ENCODE assay signal across 17 cellular contexts in genomic region chr22:19079691-19080090, GRCh38. TPM values are rescaled to one million over a fixed set of nuclear protein-coding genes. Genes with fewer than 3 reads are reported as not detected.
DNase-seq lines count a peak whose midpoint lies in the region; ATAC-seq and TF ChIP-seq lines count a peak whose summit lies in the region.
"Had no signal": no experiment of that assay in that cellular context is flagged by ENCODE, and none has a peak within 500 bp of the region (broad histone marks: within the 10 kb centered on the region; RNA-seq: fewer than 3 reads in every experiment).

No MANE protein-coding gene starts in this region.

- H3K4me3 Mint-ChIP-seq in CD8-positive, alpha-beta T cell = no peak overlapping the region
- H3K4me3 Mint-ChIP-seq in activated T-helper 2 cell treated with anti-CD3 and anti-CD28 coated beads, Interferon-gamma antibody, Interleukin-2, Interleukin-4, amounts not matched to agents 10 μg/mL and 5 μg/mL and 100 μg/mL, durations not matched to agents 14 hours and 24 hours and 36 hours (ENCODE audit: low read depth) = no peak overlapping the region
- H3K4me3 Mint-ChIP-seq: B cell; CD8-positive, alpha-beta memory T cell; H9 had no signal

- no peak overlapping the region for H3K27ac ChIP-seq in CD8-positive, alpha-beta T cell (ENCODE audit: low read depth, low read length)
- no peak overlapping the region for H3K27ac ChIP-seq in spleen
- H3K27ac ChIP-seq in RWPE1 = no peak overlapping the region
- H3K27ac ChIP-seq: C4-2B had no signal

- CTCF ChIA-PET in CD8-positive, alpha-beta T cell (lab: Charles Lee) = no interaction called here
- CTCF ChIA-PET in RWPE1 (lab: Yijun Ruan, JAX) = no interaction called here

- intact Hi-C loops in CD8-positive, alpha-beta T cell (cut with DNase I, micrococcal nuclease) = no loop called here
- intact Hi-C loops in spleen (cut with DNase I; ENCODE audit: low total_unique reads) = no loop called here
- intact Hi-C loops in activated T-helper 2 cell treated with anti-CD3 and anti-CD28 coated beads, Interferon-gamma antibody, Interleukin-2, Interleukin-4, amounts not matched to agents 10 μg/mL and 5 μg/mL and 100 μg/mL, durations not matched to agents 14 hours and 24 hours and 36 hours (cut with micrococcal nuclease) = no loop called here

- H3K36me3 ChIP-seq in CD8-positive, alpha-beta T cell (ENCODE audit: insufficient read depth, low read length) = peaks cover 16% of the 10 kb centered on the region
- H3K36me3 ChIP-seq in spleen = peaks cover 0 to 48% (median 7%) of the 10 kb centered on the region in 6 donors

- H3K4me3 ChIP-seq in CD8-positive, alpha-beta T cell (ENCODE audit: low read depth, low read length) = no peak overlapping the region
- H3K4me3 ChIP-seq in spleen = no peak overlapping the region

- DNase-seq in activated CD8-positive, alpha-beta memory T cell treated with anti-CD3 and anti-CD28 coated beads, Interleukin-2, amount 50 U/mL, for 48 hours = peak; percentile 13
- no peak for DNase-seq in activated CD8-positive, alpha-beta memory T cell treated with anti-CD3 and anti-CD28 coated beads for 24 hours
- peak in 1 of 7 experiments; percentile 27 for DNase-seq in CD8-positive, alpha-beta T cell
- DNase-seq in left lobe of liver (ENCODE audit: low spot score) = peak; percentile 37
- DNase-seq in spleen = peak; percentile 35
- DNase-seq in RWPE1 (ENCODE audit: low spot score) = no peak
- DNase-seq in activated T-helper 2 cell treated with anti-CD3 and anti-CD28 coated beads, Interferon-gamma antibody, Interleukin-2, Interleukin-4, amounts not matched to agents 10 μg/mL and 5 μg/mL and 100 μg/mL, durations not matched to agents 14 hours and 24 hours and 36 hours (ENCODE audit: low spot score) = no peak
- DNase-seq: Caco-2; CD8-positive, alpha-beta memory T cell; DND-41; GDM1; GOT3; H9 had no signal

- peaks cover 45% of the 10 kb centered on the region for H3K36me3 Mint-ChIP-seq in CD8-positive, alpha-beta T cell
- H3K36me3 Mint-ChIP-seq in activated T-helper 2 cell treated with anti-CD3 and anti-CD28 coated beads, Interferon-gamma antibody, Interleukin-2, Interleukin-4, amounts not matched to agents 10 μg/mL and 5 μg/mL and 100 μg/mL, durations not matched to agents 14 hours and 24 hours and 36 hours (ENCODE audit: low read depth) = peaks cover 8% of the 10 kb centered on the region

- H3K4me1 Mint-ChIP-seq in CD8-positive, alpha-beta T cell (ENCODE audit: low read depth) = peaks cover 11% of the 10 kb centered on the region
- H3K4me1 Mint-ChIP-seq in activated T-helper 2 cell treated with anti-CD3 and anti-CD28 coated beads, Interferon-gamma antibody, Interleukin-2, Interleukin-4, amounts not matched to agents 10 μg/mL and 5 μg/mL and 100 μg/mL, durations not matched to agents 14 hours and 24 hours and 36 hours (ENCODE audit: low read depth) = no peaks in the 10 kb centered on the region
- H3K4me1 Mint-ChIP-seq: H9 had no signal

- TF ChIP-seq CTCF in CD8-positive, alpha-beta T cell (IDR thresholded peaks at IDR 0.05) = no peak
- TF ChIP-seq CTCF in spleen (IDR thresholded peaks at IDR 0.05 in 8 of 11, conservative IDR thresholded peaks at IDR 0.05 in 3 of 11) = no peak
- no peak for TF ChIP-seq CTCF in RWPE1 (conservative IDR thresholded peaks at IDR 0.05; ENCODE audit: low read depth)

- H3K27me3 Mint-ChIP-seq in CD8-positive, alpha-beta T cell (ENCODE audit: low read depth) = no peaks in the 10 kb centered on the region
- no peaks in the 10 kb centered on the region for H3K27me3 Mint-ChIP-seq in activated T-helper 2 cell treated with anti-CD3 and anti-CD28 coated beads, Interferon-gamma antibody, Interleukin-2, Interleukin-4, amounts not matched to agents 10 μg/mL and 5 μg/mL and 100 μg/mL, durations not matched to agents 14 hours and 24 hours and 36 hours (ENCODE audit: low read depth)
- H3K27me3 Mint-ChIP-seq: B cell; CD8-positive, alpha-beta memory T cell had no signal

- peak overlapping the region; percentile 41 for H3K27ac Mint-ChIP-seq in CD8-positive, alpha-beta T cell
- no peak overlapping the region for H3K27ac Mint-ChIP-seq in activated T-helper 2 cell treated with anti-CD3 and anti-CD28 coated beads, Interferon-gamma antibody, Interleukin-2, Interleukin-4, amounts not matched to agents 10 μg/mL and 5 μg/mL and 100 μg/mL, durations not matched to agents 14 hours and 24 hours and 36 hours
- H3K27ac Mint-ChIP-seq: B cell had no signal

- no peaks in the 10 kb centered on the region for H3K9me3 Mint-ChIP-seq in CD8-positive, alpha-beta T cell
- no peaks in the 10 kb centered on the region for H3K9me3 Mint-ChIP-seq in activated T-helper 2 cell treated with anti-CD3 and anti-CD28 coated beads, Interferon-gamma antibody, Interleukin-2, Interleukin-4, amounts not matched to agents 10 μg/mL and 5 μg/mL and 100 μg/mL, durations not matched to agents 14 hours and 24 hours and 36 hours
- H3K9me3 Mint-ChIP-seq: CD8-positive, alpha-beta memory T cell had no signal

- no peak for TF ChIP-seq POLR2A in spleen (IDR thresholded peaks at IDR 0.05)

- 94 to 99% (median 96%) methylated on average over 4 of the region's 4 CpGs for WGBS in spleen, 5 donors

- POLR2A ChIA-PET in CD8-positive, alpha-beta T cell (lab: Charles Lee) = no interaction called here
- POLR2A ChIA-PET in RWPE1 (lab: Yijun Ruan, JAX; ENCODE audit: low non-redundant PET) = no interaction called here

- no peaks in the 10 kb centered on the region for H3K4me1 ChIP-seq in CD8-positive, alpha-beta T cell (ENCODE audit: insufficient read depth, low read length)
- H3K4me1 ChIP-seq in spleen = peaks cover 0 to 6% (median 0%) of the 10 kb centered on the region in 6 donors
- H3K4me1 ChIP-seq: Caco-2 had no signal

- no peaks in the 10 kb centered on the region for H3K27me3 ChIP-seq in CD8-positive, alpha-beta T cell (ENCODE audit: insufficient read depth, low read length)
- H3K27me3 ChIP-seq in spleen (replicated peaks in 1 of 7) = no peaks in the 10 kb centered on the region

- no peaks in the 10 kb centered on the region for H3K9me3 ChIP-seq in CD8-positive, alpha-beta T cell (ENCODE audit: low read length)
- H3K9me3 ChIP-seq in spleen = no peaks in the 10 kb centered on the region
- H3K9me3 ChIP-seq: Caco-2 had no signal

- no peak for ATAC-seq in CD8-positive, alpha-beta T cell
- no peak for ATAC-seq in left lobe of liver

RNA-seq across cellular contexts. Expression of gene DGCR2, which starts 42.5 kb away (rescaled TPM):
- 10 to 100 TPM; 29.6 to 32.4 TPM for total RNA-seq in CD8-positive, alpha-beta T cell
- total RNA-seq in left lobe of liver = 30.5 TPM
- 10 to 100 TPM; 40.4 to 60.7 (median 51.3) TPM for total RNA-seq in spleen
- polyA plus RNA-seq in spleen = 10 to 100 TPM in 2 of 3 donors, 1 to 10 TPM in 1; 9.5 to 26.0 (median 11.8) TPM
- 20.8 and 22.5 TPM in 2 replicates for total RNA-seq in activated T-helper 2 cell treated with anti-CD3 and anti-CD28 coated beads, Interferon-gamma antibody, Interleukin-2, Interleukin-4, amounts not matched to agents 10 μg/mL and 5 μg/mL and 100 μg/mL, durations not matched to agents 14 hours and 24 hours and 36 hours

RNA-seq across cellular contexts. Expression of gene TSSK2, which starts 51.4 kb away (rescaled TPM):
- under 1 TPM; 0.25 to 0.27 TPM for total RNA-seq in CD8-positive, alpha-beta T cell
- total RNA-seq in left lobe of liver = not detected
- total RNA-seq in spleen = not detected
- under 1 TPM in 2 of 3 donors, not detected in 1; 0.03 to 0.06 TPM for polyA plus RNA-seq in spleen
- total RNA-seq in activated T-helper 2 cell treated with anti-CD3 and anti-CD28 coated beads, Interferon-gamma antibody, Interleukin-2, Interleukin-4, amounts not matched to agents 10 μg/mL and 5 μg/mL and 100 μg/mL, durations not matched to agents 14 hours and 24 hours and 36 hours = not detected in 2 replicates
- total RNA-seq: A172; B cell; Caco-2; CD8-positive, alpha-beta memory T cell; H9; HT-29 had no signal
- polyA plus RNA-seq: CD8-positive, alpha-beta memory T cell had no signal

Comparison
In these comparisons a context has a peak if more than half of its experiments do, and no peak if none do; other contexts are left out.
1. DNase-seq: peak in activated CD8-positive, alpha-beta memory T cell treated with anti-CD3 and anti-CD28 coated beads, Interleukin-2, amount 50 U/mL, for 48 hours (single experiment), left lobe of liver (single experiment) and spleen (single experiment); none in activated CD8-positive, alpha-beta memory T cell treated with anti-CD3 and anti-CD28 coated beads for 24 hours (single experiment), RWPE1 (single experiment) and activated T-helper 2 cell treated with anti-CD3 and anti-CD28 coated beads, Interferon-gamma antibody, Interleukin-2, Interleukin-4, amounts not matched to agents 10 μg/mL and 5 μg/mL and 100 μg/mL, durations not matched to agents 14 hours and 24 hours and 36 hours (single experiment).